Comparison of ENCODE assay signal across 1 cellular context in the genomic region with DNA sequence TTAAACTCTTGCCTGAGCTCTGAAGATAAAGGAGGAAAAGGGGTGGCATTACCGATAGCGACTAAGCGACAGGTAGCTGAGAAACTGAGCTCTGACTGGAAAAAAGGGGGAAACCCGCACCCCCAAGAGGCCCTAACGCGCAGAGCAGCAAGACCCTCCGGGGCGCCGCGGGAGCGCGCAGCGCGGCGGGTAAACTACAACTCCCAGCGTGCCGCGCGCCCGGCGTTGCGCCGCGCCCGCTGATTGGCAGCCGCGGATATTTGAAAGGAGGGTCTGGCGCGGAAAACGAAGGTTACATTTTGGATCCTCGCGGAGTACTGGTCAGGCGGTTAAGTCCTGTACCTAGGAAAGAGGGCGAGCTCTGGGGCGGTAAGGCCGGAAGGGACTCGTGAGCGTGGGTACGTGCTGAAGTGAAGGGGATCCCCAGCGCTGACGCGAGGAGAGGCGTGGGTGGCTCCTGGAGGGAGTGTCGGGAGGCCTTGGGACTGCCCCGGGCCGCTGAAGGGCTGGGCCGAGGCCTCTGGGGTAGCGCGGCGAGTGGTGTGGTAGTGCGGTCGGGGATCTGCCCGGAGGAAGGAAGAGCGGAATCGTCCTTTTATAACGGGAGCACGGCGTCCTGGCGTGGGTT.
TF ChIP-seq lines count a peak whose summit lies in the region.

A gene (plus strand): TSS at position 291 of the 628 bp plus-strand sequence. CDS start 468 bp downstream, outside the sequence.

TF ChIP-seq in K562, 482 proteins besides CTCF, POLR2A, EP300 and RAD21 (continued from another document and continues in another):
- TF ChIP-seq, protein P1, sequence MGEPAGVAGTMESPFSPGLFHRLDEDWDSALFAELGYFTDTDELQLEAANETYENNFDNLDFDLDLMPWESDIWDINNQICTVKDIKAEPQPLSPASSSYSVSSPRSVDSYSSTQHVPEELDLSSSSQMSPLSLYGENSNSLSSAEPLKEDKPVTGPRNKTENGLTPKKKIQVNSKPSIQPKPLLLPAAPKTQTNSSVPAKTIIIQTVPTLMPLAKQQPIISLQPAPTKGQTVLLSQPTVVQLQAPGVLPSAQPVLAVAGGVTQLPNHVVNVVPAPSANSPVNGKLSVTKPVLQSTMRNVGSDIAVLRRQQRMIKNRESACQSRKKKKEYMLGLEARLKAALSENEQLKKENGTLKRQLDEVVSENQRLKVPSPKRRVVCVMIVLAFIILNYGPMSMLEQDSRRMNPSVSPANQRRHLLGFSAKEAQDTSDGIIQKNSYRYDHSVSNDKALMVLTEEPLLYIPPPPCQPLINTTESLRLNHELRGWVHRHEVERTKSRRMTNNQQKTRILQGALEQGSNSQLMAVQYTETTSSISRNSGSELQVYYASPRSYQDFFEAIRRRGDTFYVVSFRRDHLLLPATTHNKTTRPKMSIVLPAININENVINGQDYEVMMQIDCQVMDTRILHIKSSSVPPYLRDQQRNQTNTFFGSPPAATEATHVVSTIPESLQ (CRISPR knock-in tag; IDR thresholded peaks at IDR 0.05), result no peak
- TF ChIP-seq ZNF175 (CRISPR knock-in tag; IDR thresholded peaks at IDR 0.05; ENCODE audit: low read depth) (0 out of 2 replicates have a peak, but pooled peaks have one; percentile 17), ZNF212 (CRISPR knock-in tag; IDR thresholded peaks at IDR 0.05) (no peak), GATAD2B (IDR thresholded peaks at IDR 0.05; ENCODE audit: borderline replicate concordance) (peak; percentile 67), MEIS2 (IDR thresholded peaks at IDR 0.05; ENCODE audit: partially characterized antibody) (peak; percentile 56), KHSRP (IDR thresholded peaks at IDR 0.05) (no peak; the same call in 1 of the 2 replicates), POU5F1 (IDR thresholded peaks at IDR 0.05; ENCODE audit: borderline replicate concordance, low read depth, low read length, partially characterized antibody) (no peak), SETDB1 (IDR thresholded peaks at IDR 0.05; ENCODE audit: low read length) (no peak), DNMT1 (IDR thresholded peaks at IDR 0.05) (no peak), MTA3 (IDR thresholded peaks at IDR 0.05; ENCODE audit: borderline replicate concordance) (0 out of 2 replicates have a peak, but pooled peaks have one; percentile 74), LEF1 (IDR thresholded peaks at IDR 0.05) (no peak; the same call in 1 of the 2 replicates), ZBTB1 (CRISPR knock-in tag; IDR thresholded peaks at IDR 0.05; ENCODE audit: borderline replicate concordance, low read depth) (no peak), WHSC1 (IDR thresholded peaks at IDR 0.05; ENCODE audit: low read length) (no peak), ZNF124 (CRISPR knock-in tag; IDR thresholded peaks at IDR 0.05) (no peak), IFI16 (CRISPR knock-in tag; IDR thresholded peaks at IDR 0.05) (no peak), ZNF780A (CRISPR knock-in tag; IDR thresholded peaks at IDR 0.05) (no peak), MBD2 (IDR thresholded peaks at IDR 0.05; ENCODE audit: borderline replicate concordance, low read depth) (peak; percentile 64; the same call in 1 of the 2 replicates), RFX5 (IDR thresholded peaks at IDR 0.05; ENCODE audit: low read depth, low read length) (no peak), GABPA (tag; conservative IDR thresholded peaks at IDR 0.05; ENCODE audit: low read depth) (peak; percentile 61), BCL6 (CRISPR knock-in tag; IDR thresholded peaks at IDR 0.05) (no peak), BMI1 (IDR thresholded peaks at IDR 0.05; ENCODE audit: low read length) (0 out of 2 replicates have a peak, but pooled peaks have one; percentile 29), ZC3H11A (IDR thresholded peaks at IDR 0.05; ENCODE audit: low read depth, low read length) (no peak; the same call in 1 of the 2 replicates), ZNF316 (IDR thresholded peaks at IDR 0.05) (no peak), KLF10 (CRISPR knock-in tag; IDR thresholded peaks at IDR 0.05) (no peak), SPI1 (IDR thresholded peaks at IDR 0.05; ENCODE audit: borderline replicate concordance, low read depth, low read length) (no peak), TAF7 (tag; IDR thresholded peaks at IDR 0.05) (no peak), ZNF174 (CRISPR knock-in tag; IDR thresholded peaks at IDR 0.05) (no peak), FOXA1 (IDR thresholded peaks at IDR 0.05; ENCODE audit: borderline replicate concordance) (no peak), HMG20B (CRISPR knock-in tag; IDR thresholded peaks at IDR 0.05) (no peak), KDM2B (CRISPR knock-in tag; IDR thresholded peaks at IDR 0.05) (no peak), ZNF696 (CRISPR knock-in tag; conservative IDR thresholded peaks at IDR 0.05) (no peak), POLR2G (IDR thresholded peaks at IDR 0.05; ENCODE audit: low read depth, low read length) (peak; percentile 80), SMARCB1 (IDR thresholded peaks at IDR 0.05; ENCODE audit: insufficient read length, low read depth) (no peak), ZNF347 (CRISPR knock-in tag; IDR thresholded peaks at IDR 0.05; ENCODE audit: low read depth) (no peak), C11orf30 (IDR thresholded peaks at IDR 0.05; ENCODE audit: low read depth) (no peak), PHB (CRISPR knock-in tag; IDR thresholded peaks at IDR 0.05) (no peak), KLF1 (tag; IDR thresholded peaks at IDR 0.05) (no peak), HNRNPL (IDR thresholded peaks at IDR 0.05; ENCODE audit: low read depth, low read length) (no peak), RBBP5 (IDR thresholded peaks at IDR 0.05; ENCODE audit: borderline replicate concordance, insufficient read depth, low read length, poor library complexity, severe bottlenecking) (no peak), ZNF23 (CRISPR knock-in tag; IDR thresholded peaks at IDR 0.05) (no peak), SOX6 (IDR thresholded peaks at IDR 0.05) (peak; percentile 58; the same call in 1 of the 2 replicates), ZNF444 (CRISPR knock-in tag; IDR thresholded peaks at IDR 0.05) (no peak), SMAD3 (CRISPR knock-in tag; conservative IDR thresholded peaks at IDR 0.05) (no peak), ELF2 (CRISPR knock-in tag; IDR thresholded peaks at IDR 0.05) (no peak), KDM5B (IDR thresholded peaks at IDR 0.05; ENCODE audit: insufficient replicate concordance, low read depth, low read length) (no peak)
- TF ChIP-seq, protein P2, sequence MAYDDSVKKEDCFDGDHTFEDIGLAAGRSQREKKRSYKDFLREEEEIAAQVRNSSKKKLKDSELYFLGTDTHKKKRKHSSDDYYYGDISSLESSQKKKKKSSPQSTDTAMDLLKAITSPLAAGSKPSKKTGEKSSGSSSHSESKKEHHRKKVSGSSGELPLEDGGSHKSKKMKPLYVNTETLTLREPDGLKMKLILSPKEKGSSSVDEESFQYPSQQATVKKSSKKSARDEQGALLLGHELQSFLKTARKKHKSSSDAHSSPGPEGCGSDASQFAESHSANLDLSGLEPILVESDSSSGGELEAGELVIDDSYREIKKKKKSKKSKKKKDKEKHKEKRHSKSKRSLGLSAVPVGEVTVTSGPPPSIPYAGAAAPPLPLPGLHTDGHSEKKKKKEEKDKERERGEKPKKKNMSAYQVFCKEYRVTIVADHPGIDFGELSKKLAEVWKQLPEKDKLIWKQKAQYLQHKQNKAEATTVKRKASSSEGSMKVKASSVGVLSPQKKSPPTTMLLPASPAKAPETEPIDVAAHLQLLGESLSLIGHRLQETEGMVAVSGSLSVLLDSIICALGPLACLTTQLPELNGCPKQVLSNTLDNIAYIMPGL (CRISPR knock-in tag; IDR thresholded peaks at IDR 0.05), result no peak
- TF ChIP-seq, protein P3, sequence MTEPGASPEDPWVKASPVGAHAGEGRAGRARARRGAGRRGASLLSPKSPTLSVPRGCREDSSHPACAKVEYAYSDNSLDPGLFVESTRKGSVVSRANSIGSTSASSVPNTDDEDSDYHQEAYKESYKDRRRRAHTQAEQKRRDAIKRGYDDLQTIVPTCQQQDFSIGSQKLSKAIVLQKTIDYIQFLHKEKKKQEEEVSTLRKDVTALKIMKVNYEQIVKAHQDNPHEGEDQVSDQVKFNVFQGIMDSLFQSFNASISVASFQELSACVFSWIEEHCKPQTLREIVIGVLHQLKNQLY (CRISPR knock-in tag; conservative IDR thresholded peaks at IDR 0.05), result no peak
- TF ChIP-seq, protein P4, sequence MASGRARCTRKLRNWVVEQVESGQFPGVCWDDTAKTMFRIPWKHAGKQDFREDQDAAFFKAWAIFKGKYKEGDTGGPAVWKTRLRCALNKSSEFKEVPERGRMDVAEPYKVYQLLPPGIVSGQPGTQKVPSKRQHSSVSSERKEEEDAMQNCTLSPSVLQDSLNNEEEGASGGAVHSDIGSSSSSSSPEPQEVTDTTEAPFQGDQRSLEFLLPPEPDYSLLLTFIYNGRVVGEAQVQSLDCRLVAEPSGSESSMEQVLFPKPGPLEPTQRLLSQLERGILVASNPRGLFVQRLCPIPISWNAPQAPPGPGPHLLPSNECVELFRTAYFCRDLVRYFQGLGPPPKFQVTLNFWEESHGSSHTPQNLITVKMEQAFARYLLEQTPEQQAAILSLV (tag; IDR thresholded peaks at IDR 0.05), result no peak
- TF ChIP-seq, protein P5, sequence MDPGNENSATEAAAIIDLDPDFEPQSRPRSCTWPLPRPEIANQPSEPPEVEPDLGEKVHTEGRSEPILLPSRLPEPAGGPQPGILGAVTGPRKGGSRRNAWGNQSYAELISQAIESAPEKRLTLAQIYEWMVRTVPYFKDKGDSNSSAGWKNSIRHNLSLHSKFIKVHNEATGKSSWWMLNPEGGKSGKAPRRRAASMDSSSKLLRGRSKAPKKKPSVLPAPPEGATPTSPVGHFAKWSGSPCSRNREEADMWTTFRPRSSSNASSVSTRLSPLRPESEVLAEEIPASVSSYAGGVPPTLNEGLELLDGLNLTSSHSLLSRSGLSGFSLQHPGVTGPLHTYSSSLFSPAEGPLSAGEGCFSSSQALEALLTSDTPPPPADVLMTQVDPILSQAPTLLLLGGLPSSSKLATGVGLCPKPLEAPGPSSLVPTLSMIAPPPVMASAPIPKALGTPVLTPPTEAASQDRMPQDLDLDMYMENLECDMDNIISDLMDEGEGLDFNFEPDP (CRISPR knock-in tag; IDR thresholded peaks at IDR 0.05), result no peak
- TF ChIP-seq, protein P6, sequence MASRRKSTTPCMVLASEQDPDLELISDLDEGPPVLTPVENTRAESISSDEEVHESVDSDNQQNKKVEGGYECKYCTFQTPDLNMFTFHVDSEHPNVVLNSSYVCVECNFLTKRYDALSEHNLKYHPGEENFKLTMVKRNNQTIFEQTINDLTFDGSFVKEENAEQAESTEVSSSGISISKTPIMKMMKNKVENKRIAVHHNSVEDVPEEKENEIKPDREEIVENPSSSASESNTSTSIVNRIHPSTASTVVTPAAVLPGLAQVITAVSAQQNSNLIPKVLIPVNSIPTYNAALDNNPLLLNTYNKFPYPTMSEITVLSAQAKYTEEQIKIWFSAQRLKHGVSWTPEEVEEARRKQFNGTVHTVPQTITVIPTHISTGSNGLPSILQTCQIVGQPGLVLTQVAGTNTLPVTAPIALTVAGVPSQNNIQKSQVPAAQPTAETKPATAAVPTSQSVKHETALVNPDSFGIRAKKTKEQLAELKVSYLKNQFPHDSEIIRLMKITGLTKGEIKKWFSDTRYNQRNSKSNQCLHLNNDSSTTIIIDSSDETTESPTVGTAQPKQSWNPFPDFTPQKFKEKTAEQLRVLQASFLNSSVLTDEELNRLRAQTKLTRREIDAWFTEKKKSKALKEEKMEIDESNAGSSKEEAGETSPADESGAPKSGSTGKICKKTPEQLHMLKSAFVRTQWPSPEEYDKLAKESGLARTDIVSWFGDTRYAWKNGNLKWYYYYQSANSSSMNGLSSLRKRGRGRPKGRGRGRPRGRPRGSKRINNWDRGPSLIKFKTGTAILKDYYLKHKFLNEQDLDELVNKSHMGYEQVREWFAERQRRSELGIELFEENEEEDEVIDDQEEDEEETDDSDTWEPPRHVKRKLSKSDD (conservative IDR thresholded peaks at IDR 0.05; ENCODE audit: low read length), result no peak
- TF ChIP-seq, protein P7, sequence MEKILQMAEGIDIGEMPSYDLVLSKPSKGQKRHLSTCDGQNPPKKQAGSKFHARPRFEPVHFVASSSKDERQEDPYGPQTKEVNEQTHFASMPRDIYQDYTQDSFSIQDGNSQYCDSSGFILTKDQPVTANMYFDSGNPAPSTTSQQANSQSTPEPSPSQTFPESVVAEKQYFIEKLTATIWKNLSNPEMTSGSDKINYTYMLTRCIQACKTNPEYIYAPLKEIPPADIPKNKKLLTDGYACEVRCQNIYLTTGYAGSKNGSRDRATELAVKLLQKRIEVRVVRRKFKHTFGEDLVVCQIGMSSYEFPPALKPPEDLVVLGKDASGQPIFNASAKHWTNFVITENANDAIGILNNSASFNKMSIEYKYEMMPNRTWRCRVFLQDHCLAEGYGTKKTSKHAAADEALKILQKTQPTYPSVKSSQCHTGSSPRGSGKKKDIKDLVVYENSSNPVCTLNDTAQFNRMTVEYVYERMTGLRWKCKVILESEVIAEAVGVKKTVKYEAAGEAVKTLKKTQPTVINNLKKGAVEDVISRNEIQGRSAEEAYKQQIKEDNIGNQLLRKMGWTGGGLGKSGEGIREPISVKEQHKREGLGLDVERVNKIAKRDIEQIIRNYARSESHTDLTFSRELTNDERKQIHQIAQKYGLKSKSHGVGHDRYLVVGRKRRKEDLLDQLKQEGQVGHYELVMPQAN (IDR thresholded peaks at IDR 0.05; ENCODE audit: borderline replicate concordance), result peak; percentile 97
- TF ChIP-seq, protein P8, sequence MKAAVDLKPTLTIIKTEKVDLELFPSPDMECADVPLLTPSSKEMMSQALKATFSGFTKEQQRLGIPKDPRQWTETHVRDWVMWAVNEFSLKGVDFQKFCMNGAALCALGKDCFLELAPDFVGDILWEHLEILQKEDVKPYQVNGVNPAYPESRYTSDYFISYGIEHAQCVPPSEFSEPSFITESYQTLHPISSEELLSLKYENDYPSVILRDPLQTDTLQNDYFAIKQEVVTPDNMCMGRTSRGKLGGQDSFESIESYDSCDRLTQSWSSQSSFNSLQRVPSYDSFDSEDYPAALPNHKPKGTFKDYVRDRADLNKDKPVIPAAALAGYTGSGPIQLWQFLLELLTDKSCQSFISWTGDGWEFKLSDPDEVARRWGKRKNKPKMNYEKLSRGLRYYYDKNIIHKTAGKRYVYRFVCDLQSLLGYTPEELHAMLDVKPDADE (conservative IDR thresholded peaks at IDR 0.05; ENCODE audit: control insufficient read depth, low read depth, low read length), result peak; percentile 90
